Comparison of ENCODE assay signal across 8 cellular contexts in genomic region chr6:5831219-5831862, GRCh38.
DNase-seq lines count a peak whose midpoint lies in the region; ATAC-seq, FAIRE-seq and TF ChIP-seq lines count a peak whose summit lies in the region.
"Not testable (repeated sequence)": the region's sequence is repeated elsewhere in the genome, so short reads cannot be mapped to it uniquely, and the experiment has no call there.

No MANE protein-coding gene starts in this region.

- DNase-seq in GM12865 (ENCODE audit: low read depth) (peak; percentile 75), Kasumi-1 (lab: John Stamatoyannopoulos, UW) (peak; percentile 92 to 93), UCSD-AML1 (lab: John Stamatoyannopoulos, UW; ENCODE audit: unreplicated experiment) (peak; percentile 67)
- peak; percentile 14 to 31 for DNase-seq in activated T-cell treated with anti-CD3 and anti-CD28 coated beads, Interleukin-2, amount 50 U/mL, for 72 hours
- DNase-seq in endothelial cell of umbilical vein (ENCODE audit: low read depth, low spot score) = not testable (repeated sequence)
- DNase-seq in natural killer cell treated with Interleukin-12 subunit alpha and Interleukin-12 subunit beta and Interleukin-15 and Interleukin-18, amount 100 ng/mL, for 72 hours (ENCODE audit: low spot score) = peak; percentile 65
- DNase-seq in stimulated activated naive B cell treated with anti-CD40 and anti-IgM and Interleukin-4, amounts not matched to agents 10 μg/mL and 1 μg/mL and 100 μg/mL, for 72 hours = peak; percentile 36

- H3K4me1 ChIP-seq in endothelial cell of umbilical vein (ENCODE audit: control insufficient read depth, extremely low read depth, insufficient read depth, low read length) = not testable (repeated sequence)

- CTCF ChIA-PET in endothelial cell of umbilical vein (lab: Charles Lee) = not testable (repeated sequence)

- H3K27ac Mint-ChIP-seq in activated T-cell treated with anti-CD3 and anti-CD28 coated beads, Interleukin-2, amount 50 U/mL, for 72 hours = peak overlapping the region; percentile 89
- H3K27ac Mint-ChIP-seq in natural killer cell treated with Interleukin-12 subunit alpha and Interleukin-12 subunit beta and Interleukin-15 and Interleukin-18, amount 100 ng/mL, for 72 hours = peak overlapping the region; percentile 94 to 96
- peak overlapping the region; percentile 74 for H3K27ac Mint-ChIP-seq in stimulated activated naive B cell treated with anti-CD40 and anti-IgM and Interleukin-4, amounts not matched to agents 10 μg/mL and 1 μg/mL and 100 μg/mL, for 72 hours

- not testable (repeated sequence) for H2AFZ ChIP-seq in endothelial cell of umbilical vein (ENCODE audit: low read depth, low read length)

- not testable (repeated sequence) for TF ChIP-seq CTCF in GM12865 (IDR thresholded peaks at IDR 0.05; ENCODE audit: insufficient read depth, low read depth, low read length, missing control alignments); endothelial cell of umbilical vein (IDR thresholded peaks at IDR 0.05; ENCODE audit: extremely low read depth in 1 of 2, insufficient read depth in 1 of 2, low read depth in 1 of 2, low read length in 2 of 2)

- H3K27me3 ChIP-seq in endothelial cell of umbilical vein (ENCODE audit: control insufficient read depth in 2 of 2, insufficient read depth in 2 of 2, low read length in 2 of 2) = not testable (repeated sequence)

- H3K4me2 ChIP-seq in endothelial cell of umbilical vein (ENCODE audit: insufficient read depth, low read length) = not testable (repeated sequence)

- not testable (repeated sequence) for H3K27ac ChIP-seq in endothelial cell of umbilical vein (ENCODE audit: insufficient read depth, low read depth, low read length)

- not testable (repeated sequence) for BruUV-seq in endothelial cell of umbilical vein (replicated peaks; lab: Mats Ljungman, UMichigan)

- peaks cover 35% of the 10 kb centered on the region for H3K4me1 Mint-ChIP-seq in activated T-cell treated with anti-CD3 and anti-CD28 coated beads, Interleukin-2, amount 50 U/mL, for 72 hours (ENCODE audit: low read depth)
- H3K4me1 Mint-ChIP-seq in natural killer cell treated with Interleukin-12 subunit alpha and Interleukin-12 subunit beta and Interleukin-15 and Interleukin-18, amount 100 ng/mL, for 72 hours (ENCODE audit: low read depth in 2 of 2) = peaks cover 29 to 34% of the 10 kb centered on the region in 2 donors
- H3K4me1 Mint-ChIP-seq in stimulated activated naive B cell treated with anti-CD40 and anti-IgM and Interleukin-4, amounts not matched to agents 10 μg/mL and 1 μg/mL and 100 μg/mL, for 72 hours = peaks cover 32% of the 10 kb centered on the region in 2 donors

- H4K20me1 ChIP-seq in endothelial cell of umbilical vein (replicated peaks; ENCODE audit: control insufficient read depth, extremely low read depth, insufficient read depth, low read length) = not testable (repeated sequence)

- H3K36me3 Mint-ChIP-seq in activated T-cell treated with anti-CD3 and anti-CD28 coated beads, Interleukin-2, amount 50 U/mL, for 72 hours (ENCODE audit: insufficient read depth in 2 of 2); natural killer cell treated with Interleukin-12 subunit alpha and Interleukin-12 subunit beta and Interleukin-15 and Interleukin-18, amount 100 ng/mL, for 72 hours; stimulated activated naive B cell treated with anti-CD40 and anti-IgM and Interleukin-4, amounts not matched to agents 10 μg/mL and 1 μg/mL and 100 μg/mL, for 72 hours: not testable (repeated sequence)

- H3K79me2 ChIP-seq in endothelial cell of umbilical vein (ENCODE audit: control insufficient read depth, insufficient read depth, low read length) = not testable (repeated sequence)

- H3K9me3 ChIP-seq in endothelial cell of umbilical vein (replicated peaks; ENCODE audit: control insufficient read depth, insufficient read depth, low read length) = not testable (repeated sequence)

- H3K27me3 Mint-ChIP-seq in activated T-cell treated with anti-CD3 and anti-CD28 coated beads, Interleukin-2, amount 50 U/mL, for 72 hours (ENCODE audit: low read depth); natural killer cell treated with Interleukin-12 subunit alpha and Interleukin-12 subunit beta and Interleukin-15 and Interleukin-18, amount 100 ng/mL, for 72 hours; stimulated activated naive B cell treated with anti-CD40 and anti-IgM and Interleukin-4, amounts not matched to agents 10 μg/mL and 1 μg/mL and 100 μg/mL, for 72 hours: not testable (repeated sequence)

- H3K9me1 ChIP-seq in endothelial cell of umbilical vein (replicated peaks; ENCODE audit: control insufficient read depth, extremely low read depth, insufficient read depth, low read length) = not testable (repeated sequence)

- dilution Hi-C loops in endothelial cell of umbilical vein (cut with MboI; ENCODE audit: extremely low pct_ligation_motif_present, low sequenced_read_pairs) = not testable (repeated sequence)

- intact Hi-C loops in endothelial cell of umbilical vein (cut with micrococcal nuclease) = not testable (repeated sequence)

- H3K9me3 Mint-ChIP-seq in activated T-cell treated with anti-CD3 and anti-CD28 coated beads, Interleukin-2, amount 50 U/mL, for 72 hours; natural killer cell treated with Interleukin-12 subunit alpha and Interleukin-12 subunit beta and Interleukin-15 and Interleukin-18, amount 100 ng/mL, for 72 hours; stimulated activated naive B cell treated with anti-CD40 and anti-IgM and Interleukin-4, amounts not matched to agents 10 μg/mL and 1 μg/mL and 100 μg/mL, for 72 hours: not testable (repeated sequence)

- peak overlapping the region; percentile 54 to 70 for H3K4me3 Mint-ChIP-seq in activated T-cell treated with anti-CD3 and anti-CD28 coated beads, Interleukin-2, amount 50 U/mL, for 72 hours
- peak overlapping the region; percentile 82 for H3K4me3 Mint-ChIP-seq in natural killer cell treated with Interleukin-12 subunit alpha and Interleukin-12 subunit beta and Interleukin-15 and Interleukin-18, amount 100 ng/mL, for 72 hours
- peak overlapping the region; percentile 52 to 57 for H3K4me3 Mint-ChIP-seq in stimulated activated naive B cell treated with anti-CD40 and anti-IgM and Interleukin-4, amounts not matched to agents 10 μg/mL and 1 μg/mL and 100 μg/mL, for 72 hours

- not testable (repeated sequence) for H3K36me3 ChIP-seq in endothelial cell of umbilical vein (ENCODE audit: control insufficient read depth in 2 of 2, extremely low read depth in 1 of 2, insufficient read depth in 2 of 2, low read length in 2 of 2)

- ATAC-seq in GM21717 (IDR thresholded peaks at IDR 0.05; ENCODE audit: unreplicated experiment) = peak; percentile 49
- ATAC-seq in activated T-cell treated with anti-CD3 and anti-CD28 coated beads, Interleukin-2, amount 50 U/mL, for 72 hours (replicated peaks in 1 of 2) = peak; percentile 58 to 81
- peak; percentile 83 to 89 for ATAC-seq in natural killer cell treated with Interleukin-12 subunit alpha and Interleukin-12 subunit beta and Interleukin-15 and Interleukin-18, amount 100 ng/mL, for 72 hours
- peak; percentile 79 to 83 for ATAC-seq in stimulated activated naive B cell treated with anti-CD40 and anti-IgM and Interleukin-4, amounts not matched to agents 10 μg/mL and 1 μg/mL and 100 μg/mL, for 72 hours (replicated peaks)

- peak; percentile 35 for FAIRE-seq in endothelial cell of umbilical vein (lab: Jason Lieb, UNC)

- H3K4me3 ChIP-seq in GM12865 (ENCODE audit: low read depth, low read length); endothelial cell of umbilical vein (replicated peaks in 1 of 3; ENCODE audit: insufficient read depth in 1 of 3, low read depth in 1 of 3, low read length in 3 of 3): not testable (repeated sequence)

- POLR2A ChIA-PET in endothelial cell of umbilical vein (lab: Charles Lee) = not testable (repeated sequence)

- TF ChIP-seq POLR2A in endothelial cell of umbilical vein (IDR thresholded peaks at IDR 0.05; ENCODE audit: low read depth, low read length) = not testable (repeated sequence)

- not testable (repeated sequence) for H3K9ac ChIP-seq in endothelial cell of umbilical vein (replicated peaks; ENCODE audit: extremely low read depth, insufficient read depth, low read length)
